ENCODE assay signal across 8 cellular contexts in genomic region chr18:26574958-26575864, GRCh38. TPM values are rescaled to one million over a fixed set of nuclear protein-coding genes. Genes with fewer than 3 reads are reported as not detected.
DNase-seq lines count a peak whose midpoint lies in the region; ATAC-seq and TF ChIP-seq lines count a peak whose summit lies in the region.

No MANE protein-coding gene starts in this region.

- no peaks in the 10 kb centered on the region for H4K20me1 ChIP-seq in neural progenitor cell (ENCODE audit: low read depth)

- H3F3A ChIP-seq in neural progenitor cell (ENCODE audit: low read depth): no peaks in the 10 kb centered on the region

- H3K4me3 Mint-ChIP-seq in T-helper 17 cell (peak overlapping the region; percentile 58), neural progenitor cell (peak overlapping the region; percentile 84)

- no peaks in the 10 kb centered on the region for H3K36me3 ChIP-seq in neural progenitor cell

- no peak overlapping the region for H3K9ac ChIP-seq in neural progenitor cell

- ATAC-seq in T-helper 17 cell: no peak

- H3K4me2 ChIP-seq in neural progenitor cell: peak overlapping the region; percentile 75

- H3K27me3 Mint-ChIP-seq in T-helper 17 cell: peaks cover 76% of the 10 kb centered on the region
- peaks cover 4% of the 10 kb centered on the region for H3K27me3 Mint-ChIP-seq in neural progenitor cell (ENCODE audit: insufficient read depth, low read depth)

- H3K27ac Mint-ChIP-seq in T-helper 17 cell: no peak overlapping the region
- peak overlapping the region; percentile 96 for H3K27ac Mint-ChIP-seq in neural progenitor cell

- TF ChIP-seq CTCF in AG10803 (conservative IDR thresholded peaks at IDR 0.05; ENCODE audit: low read length): no peak
- TF ChIP-seq CTCF in fibroblast of the aortic adventitia (IDR thresholded peaks at IDR 0.05; ENCODE audit: insufficient read depth, low read length): no peak
- TF ChIP-seq CTCF in neural progenitor cell (IDR thresholded peaks at IDR 0.05): no peak

- peaks cover 2% of the 10 kb centered on the region for H3K4me1 Mint-ChIP-seq in T-helper 17 cell
- peaks cover 21% of the 10 kb centered on the region for H3K4me1 Mint-ChIP-seq in neural progenitor cell

- peaks cover 44% of the 10 kb centered on the region for H3K27me3 ChIP-seq in neural progenitor cell

- H3K4me3 ChIP-seq in AG10803 (ENCODE audit: low read length): peak overlapping the region; percentile 59
- peak overlapping the region; percentile 63 for H3K4me3 ChIP-seq in fibroblast of the aortic adventitia (ENCODE audit: low read depth, low read length)
- H3K4me3 ChIP-seq in neural progenitor cell: peak overlapping the region; percentile 39

- no peaks in the 10 kb centered on the region for H3K9me3 Mint-ChIP-seq in neural progenitor cell

- H3K36me3 Mint-ChIP-seq in T-helper 17 cell (ENCODE audit: low read depth) (no peaks in the 10 kb centered on the region), neural progenitor cell (no peaks in the 10 kb centered on the region)

- H3K9me3 ChIP-seq in T-helper 17 cell (ENCODE audit: control insufficient read depth, low read length, poor library complexity, severe bottlenecking) (no peaks in the 10 kb centered on the region), neural progenitor cell (ENCODE audit: low read depth) (no peaks in the 10 kb centered on the region)

- H3K27ac ChIP-seq in neural progenitor cell: no peak overlapping the region

- no peaks in the 10 kb centered on the region for H3K79me2 ChIP-seq in neural progenitor cell (ENCODE audit: low read depth)

- peaks cover 9% of the 10 kb centered on the region for H3K4me1 ChIP-seq in neural progenitor cell

- H2AFZ ChIP-seq in neural progenitor cell (replicated peaks): peak overlapping the region; percentile 87

- peak; percentile 65 for DNase-seq in AG10803 (ENCODE audit: low read depth)
- peak; percentile 60 for DNase-seq in H4 (ENCODE audit: low spot score)
- DNase-seq in T-helper 17 cell: no peak
- DNase-seq in fibroblast of the aortic adventitia (ENCODE audit: low read depth): peak; percentile 73
- DNase-seq in neural progenitor cell (ENCODE audit: low spot score): peak; percentile 66
- DNase-seq in cerebellum (ENCODE audit: low spot score): no peak
- DNase-seq in NCI-H82 (lab: John Stamatoyannopoulos, UW): no peak
- DNase-seq in SW 1271 (lab: John Stamatoyannopoulos, UW): no peak

RNA-seq across cellular contexts. Expression of gene KCTD1, which starts 26.9 kb away (rescaled TPM):
- 11.8 and 13.8 TPM in 2 replicates for total RNA-seq in H4 (2014; rRNA removed; shearing (Covaris generic))
- 1 to 10 TPM; 2.8 to 2.9 TPM for total RNA-seq in T-helper 17 cell
- total RNA-seq in fibroblast of the aortic adventitia (ENCODE audit: low replicate concordance): 9.9 and 21.8 TPM in 2 replicates
- total RNA-seq in neural progenitor cell (ENCODE audit: low replicate concordance): 14.7 and 17.1 TPM in 2 replicates
- 43.4 TPM for total RNA-seq in cerebellum

Comparison
In these comparisons a context has a peak if more than half of its experiments do, and no peak if none do; other contexts are left out.
1. DNase-seq: peak in AG10803 (single experiment), H4 (single experiment), fibroblast of the aortic adventitia (single experiment) and neural progenitor cell (single experiment); none in T-helper 17 cell (0 of 3), cerebellum (single experiment), NCI-H82 (single experiment) and SW 1271 (0 of 2).
2. Peak in every context shown above with its lines, with median percentiles within 50 percentile points of each other: H3K4me3 ChIP-seq.